ENCODE assay signal across 31 cellular contexts in genomic region chr16:68306633-68307032, GRCh38.
"Had no signal": no experiment of that assay in that cellular context is flagged by ENCODE, and none has a peak within 500 bp of the region (broad histone marks: within the 10 kb centered on the region; RNA-seq: fewer than 3 reads in every experiment).

No MANE protein-coding gene starts in this region.

- H3K27me3 ChIP-seq: ascending aorta, cardiac muscle cell, gastroesophageal sphincter, hepatocyte, neutrophil, stomach, thyroid gland, upper lobe of left lung, vagina had no signal

- H3K4me3 ChIP-seq: ascending aorta, cardiac muscle cell, coronary artery, gastroesophageal sphincter, hepatocyte, left ventricle myocardium inferior, lung, mucosa of descending colon, stomach, thyroid gland, upper lobe of left lung, vagina had no signal

- DNase-seq: activated CD4-positive, alpha-beta T cell treated with anti-CD3 and anti-CD28 coated beads for 48 hours; activated CD4-positive, alpha-beta T cell treated with anti-CD3 and anti-CD28 coated beads, Interleukin-2, amount 50 U/mL, for 48 hours; activated CD8-positive, alpha-beta memory T cell treated with anti-CD3 and anti-CD28 coated beads, Interleukin-2, amount 10 ng/mL, durations not matched to agents 7 days and 5 days; activated gamma-delta T cell treated with Interleukin-2 at 50 U/mL for 16 hours; cerebellar nuclear complex; effector memory CD8-positive, alpha-beta T cell; islet precursor cell; left ventricle myocardium inferior; mesendoderm; mucosa of descending colon; nephron progenitor cell; small intestine; stimulated activated CD4-positive, alpha-beta T cell treated with anti-CD3 and anti-CD28 coated beads, Interleukin-4, amount 100 ng/mL, for 24 hours; stomach; thyroid gland; upper lobe of left lung had no signal

- H3K27ac ChIP-seq: ascending aorta, cardiac muscle cell, coronary artery, gastroesophageal sphincter, hepatocyte, left ventricle myocardium inferior, neutrophil, stomach, thyroid gland, upper lobe of left lung, vagina, VCaP had no signal

- ATAC-seq: activated CD4-positive, CD25-positive, alpha-beta regulatory T cell treated with anti-CD3 and anti-CD28 coated beads, Interleukin-2, amount 50 U/mL, for 24 hours; activated CD8-positive, alpha-beta memory T cell treated with anti-CD3 and anti-CD28 coated beads, Interleukin-2, amount 10 ng/mL, durations not matched to agents 7 days and 5 days; activated naive CD4-positive, alpha-beta T cell treated with anti-CD3 and anti-CD28 coated beads, Interleukin-2, amount 50 U/mL, for 72 hours; effector memory CD8-positive, alpha-beta T cell; gastroesophageal sphincter; mucosa of descending colon; sciatic nerve; stimulated activated effector memory CD8-positive, alpha-beta T cell treated with anti-CD3 and anti-CD28 coated beads, Interleukin-12 subunit alpha, Interleukin-12 subunit beta, amount 100 ng/mL, for 72 hours had no signal

- H3K27ac Mint-ChIP-seq: activated CD8-positive, alpha-beta memory T cell treated with anti-CD3 and anti-CD28 coated beads, Interleukin-2, amount 10 ng/mL, durations not matched to agents 7 days and 5 days; brain; effector memory CD8-positive, alpha-beta T cell; nephron progenitor cell; progenitor cell of endocrine pancreas had no signal

- H3K9me3 Mint-ChIP-seq: activated naive CD4-positive, alpha-beta T cell treated with anti-CD3 and anti-CD28 coated beads, Interleukin-2, amount 50 U/mL, for 72 hours; brain; effector memory CD8-positive, alpha-beta T cell; nephron progenitor cell; stimulated activated effector memory CD8-positive, alpha-beta T cell treated with anti-CD3 and anti-CD28 coated beads, Interleukin-12 subunit alpha, Interleukin-12 subunit beta, amount 100 ng/mL, for 72 hours had no signal

- H3K27me3 Mint-ChIP-seq: activated CD8-positive, alpha-beta memory T cell treated with anti-CD3 and anti-CD28 coated beads, Interleukin-2, amount 10 ng/mL, durations not matched to agents 7 days and 5 days; effector memory CD8-positive, alpha-beta T cell; progenitor cell of endocrine pancreas had no signal

- H3K9me3 ChIP-seq: ascending aorta, gastroesophageal sphincter, left ventricle myocardium inferior, mucosa of descending colon, neutrophil, stomach, thyroid gland, upper lobe of left lung, vagina had no signal

- H3K4me3 Mint-ChIP-seq: activated CD8-positive, alpha-beta memory T cell treated with anti-CD3 and anti-CD28 coated beads, Interleukin-2, amount 10 ng/mL, durations not matched to agents 7 days and 5 days; brain; effector memory CD8-positive, alpha-beta T cell; nephron progenitor cell; stimulated activated effector memory CD8-positive, alpha-beta T cell treated with anti-CD3 and anti-CD28 coated beads, Interleukin-12 subunit alpha, Interleukin-12 subunit beta, amount 100 ng/mL, for 72 hours had no signal
